In the genomic region with DNA sequence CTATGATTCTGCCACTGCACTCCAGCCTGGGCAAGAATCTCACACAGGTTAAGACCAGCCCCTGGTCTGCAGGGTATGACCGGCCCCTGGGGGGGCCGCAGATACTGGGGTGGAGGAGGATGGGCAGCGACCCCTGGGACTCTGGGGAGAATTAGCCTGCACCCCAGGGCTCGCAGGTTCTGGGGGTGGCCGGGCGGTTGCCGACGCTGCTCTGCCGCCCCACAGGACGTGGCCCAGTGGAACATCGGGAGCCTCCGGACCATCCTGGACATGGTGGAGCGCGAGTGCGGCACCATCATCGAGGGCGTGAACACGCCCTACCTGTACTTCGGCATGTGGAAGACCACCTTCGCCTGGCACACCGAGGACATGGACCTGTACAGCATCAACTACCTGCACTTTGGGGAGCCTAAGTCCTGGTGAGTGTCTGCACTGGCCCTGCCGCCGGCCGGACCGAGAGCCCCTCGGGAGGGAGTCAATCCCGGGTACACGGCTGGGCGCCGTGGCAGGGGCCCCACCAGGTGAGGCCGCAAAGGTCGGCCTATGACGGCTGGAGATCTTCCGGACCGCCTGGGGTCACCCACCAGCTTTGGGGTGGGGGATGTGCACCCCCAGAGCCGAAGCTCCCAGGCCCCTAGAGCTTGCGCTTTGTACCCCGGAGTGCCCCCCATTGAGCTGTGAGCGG, we compare ENCODE assay signal across 16 cellular contexts.
DNase-seq lines count a peak whose midpoint lies in the region; ATAC-seq and TF ChIP-seq lines count a peak whose summit lies in the region.
"Had no signal": no experiment of that assay in that cellular context is flagged by ENCODE, and none has a peak within 500 bp of the region (broad histone marks: within the 10 kb centered on the region; RNA-seq: fewer than 3 reads in every experiment).

No MANE protein-coding gene starts in this region.

- H2AFZ ChIP-seq in osteoblast (ENCODE audit: low read length), result no peak overlapping the region

- H3K36me3 ChIP-seq in mucosa of rectum (ENCODE audit: control insufficient read depth in 2 of 2, insufficient read depth in 2 of 2, low read length in 2 of 2) (peaks cover 6 to 11% of the 10 kb centered on the region in 2 donors), tibial artery (peaks cover 0 to 55% (median 42%) of the 10 kb centered on the region in 3 donors), osteoblast (ENCODE audit: insufficient read depth, low read length) (peaks cover 12% of the 10 kb centered on the region)

- no peaks in the 10 kb centered on the region for H3K27me3 ChIP-seq in mucosa of rectum (ENCODE audit: control insufficient read depth in 2 of 2, insufficient read depth in 2 of 2, low read length in 2 of 2)
- no peaks in the 10 kb centered on the region for H3K27me3 ChIP-seq in tibial artery
- H3K27me3 ChIP-seq in osteoblast (ENCODE audit: insufficient read depth, low read length), result no peaks in the 10 kb centered on the region
- H3K27me3 ChIP-seq: right lobe of liver, thyroid gland had no signal

- intact Hi-C loops in tibial artery (cut with DNase I; ENCODE audit: low total_unique reads), result loop anchor here (5.0 kb wide), 2 partner anchors 80 to 530 kb away; no protein-coding TSS in a partner anchor

- H3K27ac ChIP-seq in mucosa of rectum (ENCODE audit: low read depth in 2 of 2, low read length in 2 of 2) (peak overlapping the region; percentile 87 to 88), tibial artery (peak overlapping the region; percentile 60 to 64), osteoblast (ENCODE audit: low read depth, low read length) (no peak overlapping the region)
- H3K27ac ChIP-seq: right lobe of liver had no signal

- H3K4me3 ChIP-seq in LNCaP clone FGC (ENCODE audit: low read depth, low read length) (peak overlapping the region; percentile 21; the same call in 1 of the 2 replicates), mucosa of rectum (ENCODE audit: low read length in 2 of 2) (no peak overlapping the region), tibial artery (no peak overlapping the region), osteoblast (ENCODE audit: insufficient read depth, low read length) (no peak overlapping the region)
- H3K4me3 ChIP-seq: lung, right lobe of liver, thyroid gland had no signal

- ATAC-seq in GM19463 (IDR thresholded peaks at IDR 0.05; ENCODE audit: unreplicated experiment), result no peak

- H3K4me1 Mint-ChIP-seq in chondrocyte (ENCODE audit: low read depth), result peaks cover 58% of the 10 kb centered on the region

- no peaks in the 10 kb centered on the region for H3K9me3 Mint-ChIP-seq in chondrocyte (ENCODE audit: low read depth)
- H3K9me3 Mint-ChIP-seq: activated naive CD4-positive, alpha-beta T cell treated with anti-CD3 and anti-CD28 coated beads, Interleukin-2, amount 50 U/mL, for 72 hours; activated T-cell treated with anti-CD3 and anti-CD28 coated beads, Interleukin-2, amount 50 U/mL, for 72 hours; stimulated activated memory B cell treated with anti-CD40 and anti-IgM and Interleukin-4, amounts not matched to agents 10 μg/mL and 1 μg/mL and 100 μg/mL, for 72 hours had no signal

- no peak overlapping the region for H3K4me3 Mint-ChIP-seq in chondrocyte (ENCODE audit: unreplicated experiment)
- H3K4me3 Mint-ChIP-seq: activated CD4-positive, alpha-beta T cell treated with anti-CD3 and anti-CD28 coated beads for 36 hours; activated T-cell treated with anti-CD3 and anti-CD28 coated beads, Interleukin-2, amount 50 U/mL, for 72 hours; B cell; stimulated activated memory B cell treated with anti-CD40 and anti-IgM and Interleukin-4, amounts not matched to agents 10 μg/mL and 1 μg/mL and 100 μg/mL, for 72 hours had no signal

- no peaks in the 10 kb centered on the region for H3K27me3 Mint-ChIP-seq in chondrocyte (ENCODE audit: low read depth)
- H3K27me3 Mint-ChIP-seq: activated CD4-positive, alpha-beta T cell treated with anti-CD3 and anti-CD28 coated beads for 36 hours; B cell; stimulated activated memory B cell treated with anti-CD40 and anti-IgM and Interleukin-4, amounts not matched to agents 10 μg/mL and 1 μg/mL and 100 μg/mL, for 72 hours had no signal

- H3K9ac ChIP-seq in mucosa of rectum (ENCODE audit: low read depth in 1 of 2, low read length in 2 of 2), result peak overlapping the region in 1 of 2 donors; percentile 58

- H3K4me2 ChIP-seq in osteoblast (ENCODE audit: insufficient read depth, low read length), result no peak overlapping the region

- DNase-seq in LNCaP clone FGC (ENCODE audit: low read depth) (no peak), chondrocyte (ENCODE audit: low spot score) (no peak), tibial artery (no peak), osteoblast (ENCODE audit: insufficient read length, low spot score, missing footprints) (no peak), SIG-M5 treated with dmso at 0.1 percent for 504 hours (lab: John Stamatoyannopoulos, UW; ENCODE audit: unreplicated experiment) (no peak)
- DNase-seq: NCI-H526 treated with DMSO at 0.1 percent for 48 hours had no signal

- H3K4me1 ChIP-seq in mucosa of rectum (ENCODE audit: control insufficient read depth in 2 of 2, insufficient read depth in 2 of 2, low read length in 2 of 2) (peaks cover 37 to 41% of the 10 kb centered on the region in 2 donors), tibial artery (peaks cover 8 to 44% (median 39%) of the 10 kb centered on the region in 4 donors), osteoblast (ENCODE audit: insufficient read depth, low read length) (peaks cover 20% of the 10 kb centered on the region)
- H3K4me1 ChIP-seq: right lobe of liver had no signal

- peaks cover 53% of the 10 kb centered on the region for H4K20me1 ChIP-seq in osteoblast (ENCODE audit: insufficient read depth, low read length)

- H3K27ac Mint-ChIP-seq in chondrocyte (ENCODE audit: unreplicated experiment), result peak overlapping the region; percentile 90
- H3K27ac Mint-ChIP-seq: activated CD4-positive, alpha-beta T cell treated with anti-CD3 and anti-CD28 coated beads for 36 hours; activated T-cell treated with anti-CD3 and anti-CD28 coated beads, Interleukin-2, amount 50 U/mL, for 72 hours; stimulated activated memory B cell treated with anti-CD40 and anti-IgM and Interleukin-4, amounts not matched to agents 10 μg/mL and 1 μg/mL and 100 μg/mL, for 72 hours had no signal

- no peaks in the 10 kb centered on the region for H3K9me3 ChIP-seq in mucosa of rectum (ENCODE audit: control insufficient read depth in 2 of 2, low read length in 2 of 2)
- H3K9me3 ChIP-seq in tibial artery, result no peaks in the 10 kb centered on the region
- no peaks in the 10 kb centered on the region for H3K9me3 ChIP-seq in osteoblast (ENCODE audit: low read depth, low read length)
- H3K9me3 ChIP-seq: right lobe of liver, thyroid gland had no signal

- no peak for TF ChIP-seq CTCF in LNCaP clone FGC (IDR thresholded peaks at IDR 0.05; ENCODE audit: control insufficient read depth, extremely low read depth, insufficient read depth)
- no peak for TF ChIP-seq CTCF in chondrocyte (IDR thresholded peaks at IDR 0.05)
- no peak for TF ChIP-seq CTCF in tibial artery (IDR thresholded peaks at IDR 0.05)
- TF ChIP-seq CTCF in osteoblast (IDR thresholded peaks at IDR 0.05; ENCODE audit: extremely low read depth, low read depth, low read length), result no peak

- H3K79me2 ChIP-seq in osteoblast (ENCODE audit: insufficient read depth, low read length), result peaks cover 10% of the 10 kb centered on the region

- H3K36me3 Mint-ChIP-seq in chondrocyte (ENCODE audit: low read depth), result peaks cover 2% of the 10 kb centered on the region
- H3K36me3 Mint-ChIP-seq: activated naive CD4-positive, alpha-beta T cell treated with anti-CD3 and anti-CD28 coated beads, Interleukin-2, amount 50 U/mL, for 72 hours had no signal
